23 cellular contexts compared by ENCODE assay signal in genomic region chr10:21309427-21309826, GRCh38.
DNase-seq lines count a peak whose midpoint lies in the region; ATAC-seq, FAIRE-seq and TF ChIP-seq lines count a peak whose summit lies in the region.
"Had no signal": no experiment of that assay in that cellular context is flagged by ENCODE, and none has a peak within 500 bp of the region (broad histone marks: within the 10 kb centered on the region; RNA-seq: fewer than 3 reads in every experiment).

No MANE protein-coding gene starts in this region.

- H4K8ac ChIP-seq in mesendoderm (ENCODE audit: low read depth, low read length): no peak overlapping the region

- no peak overlapping the region for H2AFZ ChIP-seq in K562 (ENCODE audit: low read depth, low read length)

- H3K4me3 ChIP-seq in A549: no peak overlapping the region
- H3K4me3 ChIP-seq in K562: no peak overlapping the region
- no peak overlapping the region for H3K4me3 ChIP-seq in mesendoderm (ENCODE audit: low read length)

- peak overlapping the region; percentile 46 for H2BK15ac ChIP-seq in mesendoderm (replicated peaks; ENCODE audit: low read depth)

- H3K4ac ChIP-seq in mesendoderm (ENCODE audit: low read depth, low read length): no peak overlapping the region

- H3K18ac ChIP-seq in mesendoderm (ENCODE audit: low read length): peak overlapping the region; percentile 76

- no peak overlapping the region for H2BK5ac ChIP-seq in mesendoderm (ENCODE audit: low read length)

- H3K4me1 ChIP-seq in A549 (peaks cover 13% of the 10 kb centered on the region), K562 (replicated peaks in 1 of 2; ENCODE audit: control insufficient read depth in 2 of 2, insufficient read depth in 2 of 2, low read length in 2 of 2) (no peaks in the 10 kb centered on the region), mesendoderm (ENCODE audit: control insufficient read depth, low read depth, low read length) (peaks cover 5% of the 10 kb centered on the region)

- no peaks in the 10 kb centered on the region for H3K36me3 ChIP-seq in K562 (ENCODE audit: control insufficient read depth, insufficient read depth, low read length)
- H3K36me3 ChIP-seq in mesendoderm (ENCODE audit: control insufficient read depth, insufficient read depth, low read length): no peaks in the 10 kb centered on the region

- H3K36me3 Mint-ChIP-seq in HFFc6 (ENCODE audit: low read depth): no peaks in the 10 kb centered on the region
- H3K36me3 Mint-ChIP-seq: CD8-positive, alpha-beta T cell had no signal

- no peak overlapping the region for H4K5ac ChIP-seq in mesendoderm (ENCODE audit: low read length)

- no TSS peak for BruUV-seq in K562 (replicated peaks; lab: Mats Ljungman, UMichigan)

- TF ChIP-seq CTCF in A549 (IDR thresholded peaks at IDR 0.05) (no peak), HFFc6 (IDR thresholded peaks at IDR 0.05) (0 out of 2 replicates have a peak, but pooled peaks have one; percentile 11), K562 (IDR thresholded peaks at IDR 0.05 in 2 of 3, conservative IDR thresholded peaks at IDR 0.05 in 1 of 3; ENCODE audit: insufficient read depth in 2 of 3, low read depth in 1 of 3, low read length in 3 of 3) (no peak)

- TF ChIP-seq RAD21 in A549 (conservative IDR thresholded peaks at IDR 0.05 in 1 of 2, IDR thresholded peaks at IDR 0.05 in 1 of 2): no peak
- no peak for TF ChIP-seq RAD21 in K562 (CRISPR knock-in tag; conservative IDR thresholded peaks at IDR 0.05 in 1 of 2, IDR thresholded peaks at IDR 0.05 in 1 of 2)

- H3K9me3 ChIP-seq in A549 (no peaks in the 10 kb centered on the region), K562 (replicated peaks; ENCODE audit: control insufficient read depth, insufficient read depth, low read depth, low read length) (no peaks in the 10 kb centered on the region)

- no peaks in the 10 kb centered on the region for H3K79me2 ChIP-seq in K562 (ENCODE audit: control insufficient read depth, insufficient read depth, low read length)
- H3K79me2 ChIP-seq in mesendoderm (ENCODE audit: control insufficient read depth, insufficient read depth, low read length): no peaks in the 10 kb centered on the region

- POLR2A ChIA-PET in A549 (lab: Yijun Ruan, JAX): interaction anchor here (0.6 kb wide), 1 partner anchor 18 kb away, joined by 4 read pairs; no protein-coding TSS in a partner anchor
- POLR2A ChIA-PET in K562 (lab: Yijun Ruan, JAX): interaction anchor here (0.6 kb wide), 1 partner anchor 13 kb away, joined by 3 read pairs; no protein-coding TSS in a partner anchor

- no peaks in the 10 kb centered on the region for H3K79me1 ChIP-seq in mesendoderm (ENCODE audit: low read length)

- H2AK5ac ChIP-seq in mesendoderm (ENCODE audit: low read length): no peak overlapping the region

- peaks cover 2% of the 10 kb centered on the region for H3K27me3 Mint-ChIP-seq in HFFc6 (ENCODE audit: insufficient read depth)

- TF ChIP-seq EP300 in A549 (IDR thresholded peaks at IDR 0.05): no peak
- no peak for TF ChIP-seq EP300 in K562 (IDR thresholded peaks at IDR 0.05; ENCODE audit: low read length)

- WGBS in A549 (ENCODE audit: missing lambda C conversion rate): 72% methylated on average over 3 of the region's 3 CpGs
- 8% methylated on average over 3 of the region's 3 CpGs for whole genome bisulfite sequencing in K562 (ENCODE audit: insufficient coverage, low coverage, missing lambda C conversion rate)
- no CpG with 5 or more reads among the region's 3 CpGs for WGBS in mesendoderm (ENCODE audit: extremely low coverage, insufficient coverage, low lambda C conversion rate)

- intact Hi-C loops in K562 (cut with micrococcal nuclease): no loop called here

- H3K9ac ChIP-seq in K562 (ENCODE audit: insufficient read depth in 1 of 2, low read depth in 2 of 2, low read length in 2 of 2) (no peak overlapping the region), mesendoderm (ENCODE audit: low read length) (no peak overlapping the region)

- H3K27me3 ChIP-seq in K562 (ENCODE audit: control insufficient read depth in 2 of 2, insufficient read depth in 2 of 2, low read length in 2 of 2): no peaks in the 10 kb centered on the region; a peak in 1 of 5 replicates
- H3K27me3 ChIP-seq in mesendoderm (ENCODE audit: insufficient read depth, low read length, poor library complexity): no peaks in the 10 kb centered on the region

- CTCF ChIA-PET in A549 (lab: Yijun Ruan, JAX): interaction anchor here (0.6 kb wide), 1 partner anchor 22 kb away, joined by 5 read pairs; no protein-coding TSS in a partner anchor
- CTCF ChIA-PET in K562 (lab: Yijun Ruan, JAX; ENCODE audit: low intra/inter-chr PET ratio): no interaction called here

- H3K23ac ChIP-seq in mesendoderm (ENCODE audit: low read length): no peak overlapping the region

- H4K20me1 ChIP-seq in K562 (replicated peaks; ENCODE audit: control insufficient read depth, insufficient read depth, low read length): no peaks in the 10 kb centered on the region

- H3K4me3 Mint-ChIP-seq in HFFc6: no peak overlapping the region
- H3K4me3 Mint-ChIP-seq: CD8-positive, alpha-beta T cell had no signal

- H2BK120ac ChIP-seq in mesendoderm (ENCODE audit: low read depth, low read length): no peak overlapping the region

- no peak for DNase-seq in A549 (ENCODE audit: low read depth in 1 of 2, low spot score in 1 of 2)
- no peak for DNase-seq in HFFc6
- no peak for DNase-seq in K562 (ENCODE audit: extremely low read depth in 1 of 4, low spot score in 3 of 4)
- peak; percentile 92 for DNase-seq in mesendoderm
- no peak for DNase-seq in NOMO-1 treated with dmso at 0.1 percent for 144 hours (lab: John Stamatoyannopoulos, UW; ENCODE audit: unreplicated experiment)
- DNase-seq in GOT3 (lab: John Stamatoyannopoulos, UW): no peak
- DNase-seq: 8988T; AML-193; C1 segment of cervical spinal cord; Calu3; CD8-positive, alpha-beta T cell; DMS153; IMR-90; NCI-H1694 treated with DMSO at 0.1 percent for 48 hours; NCI-H2081 treated with DMSO at 0.1 percent for 48 hours; NCI-H2171 treated with DMSO at 0.1 percent for 48 hours; NCI-H524 treated with DMSO at 0.1 percent for 48 hours; RPMI8226; SHP77 had no signal

- no peak overlapping the region for H3K27ac Mint-ChIP-seq in HFFc6
- H3K27ac Mint-ChIP-seq: CD8-positive, alpha-beta T cell had no signal

- H3K56ac ChIP-seq in mesendoderm (ENCODE audit: low read length): no peak overlapping the region

- H3K4me2 ChIP-seq in A549 (no peak overlapping the region), K562 (ENCODE audit: insufficient read depth, low read length) (no peak overlapping the region), mesendoderm (ENCODE audit: low read length) (no peak overlapping the region)

- no peak for TF ChIP-seq POLR2A in A549 (IDR thresholded peaks at IDR 0.05; ENCODE audit: low read length)
- no peak for TF ChIP-seq POLR2A in K562 (conservative IDR thresholded peaks at IDR 0.05)

- FAIRE-seq in A549 (lab: Jason Lieb, UNC) (no peak), K562 (lab: Jason Lieb, UNC) (no peak)
- FAIRE-seq: GM12891, HTR-8/SVneo had no signal

- in situ Hi-C loops in K562 (cut with MboI): no loop called here

- no peaks in the 10 kb centered on the region for H3K9me3 Mint-ChIP-seq in HFFc6
- H3K9me3 Mint-ChIP-seq: CD8-positive, alpha-beta T cell had no signal

- H3K4me1 Mint-ChIP-seq in HFFc6 (ENCODE audit: low read depth): peaks cover 8% of the 10 kb centered on the region

- H3K27ac ChIP-seq in A549 (peak overlapping the region; percentile 13 to 67; a peak in 3 of 6 replicates), K562 (ENCODE audit: extremely low read depth, low read depth, low read length) (no peak overlapping the region), mesendoderm (ENCODE audit: low read depth, low read length) (peak overlapping the region; percentile 51)

- no peaks in the 10 kb centered on the region for H3K9me1 ChIP-seq in K562 (ENCODE audit: control insufficient read depth, insufficient read depth, low read length)

- no peak for ATAC-seq in A549
- no peak for ATAC-seq in K562
- no peak for ATAC-seq in HG03442 (IDR thresholded peaks at IDR 0.05; ENCODE audit: unreplicated experiment)
- ATAC-seq in HG02763 (IDR thresholded peaks at IDR 0.05; ENCODE audit: unreplicated experiment): no peak
- ATAC-seq: CD8-positive, alpha-beta T cell had no signal

TF ChIP-seq in A549, 52 proteins besides CTCF, POLR2A, EP300 and RAD21 (continues in another document):
- TF ChIP-seq NPAS2 (CRISPR knock-in tag; IDR thresholded peaks at IDR 0.05; ENCODE audit: borderline replicate concordance): no peak
- no peak for TF ChIP-seq BCL3 (IDR thresholded peaks at IDR 0.05)
- TF ChIP-seq MAFK (IDR thresholded peaks at IDR 0.05; ENCODE audit: partially characterized antibody): peak; percentile 15
- TF ChIP-seq HOXA7 (CRISPR knock-in tag; IDR thresholded peaks at IDR 0.05): no peak
- no peak for TF ChIP-seq ZFP36 (IDR thresholded peaks at IDR 0.05; ENCODE audit: borderline replicate concordance, partially characterized antibody)

TF ChIP-seq in K562, 482 proteins besides CTCF, POLR2A, EP300 and RAD21:
- TF ChIP-seq PHTF2 (CRISPR knock-in tag; IDR thresholded peaks at IDR 0.05) (no peak), MXI1 (IDR thresholded peaks at IDR 0.05; ENCODE audit: low read depth, low read length) (no peak), HMBOX1 (IDR thresholded peaks at IDR 0.05) (no peak), ZNF316 (IDR thresholded peaks at IDR 0.05) (0 out of 2 replicates have a peak, but pooled peaks have one; percentile 5)

Comparison
In these comparisons a context has a peak if more than half of its experiments do, and no peak if none do; other contexts are left out.
1. Of the 35 proteins assayed by ChIP-seq in both K562 and A549: peak only in K562: none; only in A549: MAFK; in both: none; in neither: 34.